1 cellular context compared by ENCODE assay signal in the genomic region with DNA sequence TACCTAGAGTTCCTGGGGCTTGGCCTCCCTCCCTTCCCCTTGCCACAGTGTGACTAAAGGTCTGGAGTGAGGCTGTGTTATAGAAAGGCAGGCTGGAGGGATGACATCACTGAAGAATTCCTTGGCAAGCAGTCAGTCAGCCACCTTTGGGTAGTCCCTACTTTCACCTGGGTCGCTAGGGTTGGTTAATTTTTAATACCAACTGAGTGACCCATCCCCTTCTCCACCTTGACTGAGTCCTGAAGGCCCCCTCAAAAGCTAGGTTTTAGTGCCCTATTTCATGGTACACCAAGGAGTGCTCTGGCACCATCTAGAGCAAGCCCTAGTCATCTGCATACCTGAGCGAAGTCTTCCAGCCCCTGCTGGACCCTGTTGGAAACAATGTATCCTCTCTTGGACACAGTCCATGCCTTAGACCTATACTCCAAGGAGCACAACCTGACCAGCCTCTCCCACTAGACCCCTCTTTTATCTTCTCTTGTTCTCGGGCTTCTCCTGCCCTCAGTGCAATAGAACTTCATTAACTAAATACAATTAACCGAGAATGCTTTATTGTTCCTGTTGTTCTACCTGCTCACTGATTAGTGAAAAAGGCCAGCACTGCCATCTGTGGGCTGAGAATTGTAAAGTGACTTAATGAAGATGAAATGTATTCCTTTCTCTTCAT.
TF ChIP-seq lines count a peak whose summit lies in the region.

No MANE protein-coding gene starts in this region.

TF ChIP-seq in HCT116, 20 proteins besides CTCF, POLR2A, EP300 and RAD21 (continued from another document):
- no peak for TF ChIP-seq ZNF274 (IDR thresholded peaks at IDR 0.05; ENCODE audit: low read depth, low read length)
- TF ChIP-seq YY1 (IDR thresholded peaks at IDR 0.05; ENCODE audit: extremely low read depth, insufficient replicate concordance, low read depth, low read length): no peak
- no peak for TF ChIP-seq CBX3 (IDR thresholded peaks at IDR 0.05; ENCODE audit: low read depth)
- no peak for TF ChIP-seq SP1 (IDR thresholded peaks at IDR 0.05; ENCODE audit: low read depth)
- TF ChIP-seq CEBPB (IDR thresholded peaks at IDR 0.05; ENCODE audit: low read depth): no peak
- no peak for TF ChIP-seq EZH2 (IDR thresholded peaks at IDR 0.05)
- TF ChIP-seq SRF (IDR thresholded peaks at IDR 0.05; ENCODE audit: low read depth): no peak
- TF ChIP-seq EZH2phosphoT487 (IDR thresholded peaks at IDR 0.05; ENCODE audit: borderline replicate concordance): no peak
- TF ChIP-seq ELF1 (IDR thresholded peaks at IDR 0.05; ENCODE audit: borderline replicate concordance, low read depth): no peak
- no peak for TF ChIP-seq EGR1 (IDR thresholded peaks at IDR 0.05; ENCODE audit: low read depth)
- TF ChIP-seq ZFX (IDR thresholded peaks at IDR 0.05): no peak
- no peak for TF ChIP-seq SIN3A (IDR thresholded peaks at IDR 0.05; ENCODE audit: low read depth)
- no peak for TF ChIP-seq JUND (IDR thresholded peaks at IDR 0.05)
- TF ChIP-seq FOSL1 (IDR thresholded peaks at IDR 0.05; ENCODE audit: low read depth): no peak
- TF ChIP-seq, protein P1, sequence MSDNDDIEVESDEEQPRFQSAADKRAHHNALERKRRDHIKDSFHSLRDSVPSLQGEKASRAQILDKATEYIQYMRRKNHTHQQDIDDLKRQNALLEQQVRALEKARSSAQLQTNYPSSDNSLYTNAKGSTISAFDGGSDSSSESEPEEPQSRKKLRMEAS (IDR thresholded peaks at IDR 0.05): no peak
- no peak for TF ChIP-seq TCF7L2 (IDR thresholded peaks at IDR 0.05; ENCODE audit: borderline replicate concordance, extremely low read depth, insufficient read depth, insufficient read length)
